In the genomic region with DNA sequence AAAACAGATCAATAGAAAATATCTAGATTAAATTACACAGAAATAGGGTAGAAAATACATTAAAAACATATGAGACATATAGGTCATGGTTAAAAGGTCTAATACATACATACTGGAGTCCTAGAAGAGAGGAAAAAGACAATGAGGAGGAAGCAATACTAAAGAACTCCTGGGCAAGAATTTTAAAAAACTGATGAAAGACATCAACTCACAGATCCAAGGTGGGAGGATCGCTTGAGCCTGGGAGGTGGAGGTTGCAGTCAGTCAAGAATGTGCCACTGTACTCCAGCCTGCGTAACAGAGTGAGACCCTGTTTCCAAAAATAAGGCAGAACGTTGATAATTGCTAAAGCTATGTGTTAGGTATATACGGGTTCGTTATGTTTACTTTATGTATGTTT, we compare ENCODE assay signal across 12 cellular contexts. TPM values are rescaled to one million over a fixed set of nuclear protein-coding genes. Genes with fewer than 3 reads are reported as not detected.
"Had no signal": no experiment of that assay in that cellular context is flagged by ENCODE, and none has a peak within 500 bp of the region (broad histone marks: within the 10 kb centered on the region; RNA-seq: fewer than 3 reads in every experiment).

No MANE protein-coding gene starts in this region.

- H3K4me3 ChIP-seq: GM23248, GM23338, HAP-1 had no signal

- DNase-seq: GM23248, GOT3, H7, H9, HCEC 1CT, HFFc6 had no signal

- FAIRE-seq: H1, H54 had no signal

- H3K4me2 ChIP-seq: GM23338 had no signal

- ATAC-seq: GM23338, HCT116 had no signal

- H3K9ac ChIP-seq: GM23248 had no signal

- H3K27ac ChIP-seq: GM23248 had no signal

- H3K36me3 ChIP-seq: HAP-1 had no signal

- H2AFZ ChIP-seq: GM23248, GM23338 had no signal

- H3K4me1 ChIP-seq: HAP-1 had no signal

RNA-seq across cellular contexts. Expression of gene KASH5, which starts 5.4 kb away (rescaled TPM):
- total RNA-seq: GM23248, GM23338, H4, H9, HFFc6 had no signal
- polyA plus RNA-seq: GM23248 had no signal

RNA-seq across cellular contexts. Expression of gene DKKL1, which starts 19.0 kb away (rescaled TPM):
- total RNA-seq: GM23248, HFFc6 had no signal
- polyA plus RNA-seq: GM23248 had no signal

RNA-seq across cellular contexts. Expression of gene PTH2, which starts 40.6 kb away (rescaled TPM):
- total RNA-seq: GM23248, GM23338, H1, H4, H7, HFFc6 had no signal
- polyA plus RNA-seq: GM23248, H1 had no signal

RNA-seq across cellular contexts. Expression of gene GFY, which starts 42.5 kb away (rescaled TPM):
- total RNA-seq: GM23248, GM23338, H4, H7, HFFc6 had no signal
- polyA plus RNA-seq: GM23248 had no signal
